In the genomic region with DNA sequence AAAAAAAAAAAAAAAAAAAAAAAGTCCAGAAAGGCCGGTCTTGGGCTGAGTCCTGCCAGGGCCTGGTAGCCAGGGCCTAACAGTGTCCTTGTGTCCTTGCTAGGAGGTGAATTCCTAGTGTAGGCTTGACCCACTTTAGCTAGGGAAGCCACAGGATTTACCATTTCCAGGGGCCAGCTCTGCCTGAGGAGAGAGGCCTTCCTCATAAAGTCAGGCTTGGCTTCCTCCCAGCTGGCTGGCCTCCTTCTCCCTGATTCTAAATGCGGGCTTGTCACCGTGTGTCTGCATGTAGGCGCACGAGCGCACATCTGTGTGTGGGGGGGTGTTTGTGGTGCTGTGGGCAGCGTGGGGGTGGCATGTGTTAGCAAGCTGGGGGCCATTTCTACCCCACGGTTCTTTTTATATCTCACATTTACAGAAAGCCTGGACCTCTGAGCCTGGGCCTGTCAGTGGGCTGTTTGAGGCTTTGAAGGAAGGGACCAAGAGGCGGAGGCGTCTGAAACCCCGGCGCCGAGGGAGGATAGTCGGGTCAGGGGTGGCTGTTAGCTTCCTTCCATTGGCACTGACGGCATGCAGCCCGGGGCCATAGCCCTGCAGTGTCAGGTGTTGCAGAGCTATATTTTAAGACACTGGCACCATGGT, we compare ENCODE assay signal across 8 cellular contexts. TPM values are rescaled to one million over a fixed set of nuclear protein-coding genes. Genes with fewer than 3 reads are reported as not detected.
DNase-seq lines count a peak whose midpoint lies in the region; ATAC-seq and TF ChIP-seq lines count a peak whose summit lies in the region.

No MANE protein-coding gene starts in this region.

- peaks cover 19% of the 10 kb centered on the region for H3K4me1 Mint-ChIP-seq in activated CD4-positive, alpha-beta T cell treated with anti-CD3 and anti-CD28 coated beads, Interleukin-2, amount 10 ng/mL, durations not matched to agents 24 days and 14 days

- peaks cover 8% of the 10 kb centered on the region for H3K4me1 ChIP-seq in fibroblast of lung (ENCODE audit: control insufficient read depth, extremely low read depth, insufficient read depth, low read length)
- H3K4me1 ChIP-seq in neutrophil (ENCODE audit: control insufficient read depth in 1 of 2, insufficient read depth in 1 of 2, low read depth in 1 of 2, low read length in 1 of 2) = peaks cover 0 to 6% of the 10 kb centered on the region in 2 experiments

- H3K36me3 ChIP-seq in fibroblast of lung (ENCODE audit: control insufficient read depth, insufficient read depth, low read length) (no peaks in the 10 kb centered on the region), neutrophil (no peaks in the 10 kb centered on the region)

- H3K4me3 ChIP-seq in fibroblast of lung (replicated peaks in 1 of 4; ENCODE audit: control extremely low read depth in 1 of 4, insufficient read depth in 1 of 4, low read depth in 3 of 4, low read length in 4 of 4) (no peak overlapping the region), neutrophil (ENCODE audit: low read depth in 1 of 2, low read length in 1 of 2) (no peak overlapping the region)

- H3K27ac ChIP-seq in fibroblast of lung (ENCODE audit: insufficient read depth, low read length) (peak overlapping the region; percentile 34), neutrophil (peak overlapping the region; percentile 34)

- H3K9me3 Mint-ChIP-seq in activated CD4-positive, alpha-beta T cell treated with anti-CD3 and anti-CD28 coated beads, Interleukin-2, amount 10 ng/mL, durations not matched to agents 24 days and 14 days = no peaks in the 10 kb centered on the region

- H3K27me3 ChIP-seq in fibroblast of lung (ENCODE audit: control insufficient read depth, insufficient read depth, low read length) (no peaks in the 10 kb centered on the region), neutrophil (no peaks in the 10 kb centered on the region)

- DNase-seq in stimulated activated naive CD4-positive, alpha-beta T cell treated with Interleukin-2 at 50 U/mL for 16 hours (lab: John Stamatoyannopoulos, UW) = peak; percentile 34
- DNase-seq in stimulated activated naive CD4-positive, alpha-beta T cell (lab: John Stamatoyannopoulos, UW) = no peak
- no peak for DNase-seq in activated CD4-positive, alpha-beta T cell treated with anti-CD3 and anti-CD28 coated beads, Interleukin-2, amount 10 ng/mL, durations not matched to agents 24 days and 14 days
- DNase-seq in fibroblast of lung (ENCODE audit: low read depth in 2 of 2) (peak; percentile 61 to 76), NCI-H128 (lab: John Stamatoyannopoulos, UW; ENCODE audit: unreplicated experiment) (no peak), SW480 (ENCODE audit: low spot score) (no peak)

- intact Hi-C loops in activated CD4-positive, alpha-beta T cell treated with anti-CD3 and anti-CD28 coated beads, Interleukin-2, amount 10 ng/mL, durations not matched to agents 24 days and 14 days (cut with micrococcal nuclease) = no loop called here

- H2AFZ ChIP-seq in fibroblast of lung (ENCODE audit: low read length) = peak overlapping the region; percentile 58

- no peaks in the 10 kb centered on the region for H3K79me2 ChIP-seq in fibroblast of lung (ENCODE audit: control insufficient read depth, insufficient read depth, low read length)

- H3K27me3 Mint-ChIP-seq in activated CD4-positive, alpha-beta T cell treated with anti-CD3 and anti-CD28 coated beads, Interleukin-2, amount 10 ng/mL, durations not matched to agents 24 days and 14 days = no peaks in the 10 kb centered on the region

- H3K27ac Mint-ChIP-seq in activated CD4-positive, alpha-beta T cell treated with anti-CD3 and anti-CD28 coated beads, Interleukin-2, amount 10 ng/mL, durations not matched to agents 24 days and 14 days = peak overlapping the region; percentile 73

- ATAC-seq in HG02759 (IDR thresholded peaks at IDR 0.05; ENCODE audit: unreplicated experiment) = no peak

- no peak overlapping the region for H3K9ac ChIP-seq in fibroblast of lung (ENCODE audit: insufficient read depth, low read length)

- peak overlapping the region; percentile 39 for H3K4me3 Mint-ChIP-seq in activated CD4-positive, alpha-beta T cell treated with anti-CD3 and anti-CD28 coated beads, Interleukin-2, amount 10 ng/mL, durations not matched to agents 24 days and 14 days

- H3K36me3 Mint-ChIP-seq in activated CD4-positive, alpha-beta T cell treated with anti-CD3 and anti-CD28 coated beads, Interleukin-2, amount 10 ng/mL, durations not matched to agents 24 days and 14 days (ENCODE audit: low read depth) = no peaks in the 10 kb centered on the region

- H3K9me3 ChIP-seq in fibroblast of lung (ENCODE audit: control insufficient read depth, insufficient read depth, low read depth, low read length) (no peaks in the 10 kb centered on the region), neutrophil (no peaks in the 10 kb centered on the region)

- no peak overlapping the region for H3K4me2 ChIP-seq in fibroblast of lung (ENCODE audit: extremely low read depth, insufficient read depth, low read length)

- H4K20me1 ChIP-seq in fibroblast of lung (ENCODE audit: control insufficient read depth, extremely low read depth, insufficient read depth, low read length) = no peaks in the 10 kb centered on the region

- TF ChIP-seq CTCF in fibroblast of lung (conservative IDR thresholded peaks at IDR 0.05 in 1 of 2, IDR thresholded peaks at IDR 0.05 in 1 of 2; ENCODE audit: low read depth in 1 of 2, low read length in 2 of 2) (no peak), neutrophil (IDR thresholded peaks at IDR 0.05) (no peak)

RNA-seq across cellular contexts. Expression of gene IER2, which starts 31.7 kb away (rescaled TPM):
- total RNA-seq in activated CD4-positive, alpha-beta T cell treated with anti-CD3 and anti-CD28 coated beads, Interleukin-2, amount 10 ng/mL, durations not matched to agents 24 days and 14 days = 161 TPM in 2 replicates
- 21.1 and 26.4 TPM in 2 replicates for total RNA-seq in fibroblast of lung
- 16.5 and 99.6 TPM in 2 replicates for polyA plus RNA-seq in fibroblast of lung
- polyA plus RNA-seq in fibroblast of lung (2012) = 30.8 and 154 TPM in 2 replicates
- polyA minus RNA-seq in fibroblast of lung (ENCODE audit: low replicate concordance) = 9.2 and 22.2 TPM in 2 replicates

RNA-seq across cellular contexts. Expression of gene STX10, which starts 31.7 kb away (rescaled TPM):
- 66.2 and 73.5 TPM in 2 replicates for total RNA-seq in activated CD4-positive, alpha-beta T cell treated with anti-CD3 and anti-CD28 coated beads, Interleukin-2, amount 10 ng/mL, durations not matched to agents 24 days and 14 days
- 69.2 and 78.1 TPM in 2 replicates for total RNA-seq in fibroblast of lung
- 48.9 and 54.3 TPM in 2 replicates for polyA plus RNA-seq in fibroblast of lung
- 61.8 and 73.6 TPM in 2 replicates for polyA plus RNA-seq in fibroblast of lung (2012)
- 68.6 and 178 TPM in 2 replicates for polyA minus RNA-seq in fibroblast of lung (ENCODE audit: low replicate concordance)

Comparison
In these comparisons a context has a peak if more than half of its experiments do, and no peak if none do; other contexts are left out.
1. DNase-seq: peak in stimulated activated naive CD4-positive, alpha-beta T cell treated with Interleukin-2 at 50 U/mL for 16 hours (single experiment) and fibroblast of lung (2 of 2); none in stimulated activated naive CD4-positive, alpha-beta T cell (0 of 6), activated CD4-positive, alpha-beta T cell treated with anti-CD3 and anti-CD28 coated beads, Interleukin-2, amount 10 ng/mL, durations not matched to agents 24 days and 14 days (single experiment), NCI-H128 (single experiment) and SW480 (single experiment).